Comparison of ENCODE assay signal across 1 cellular context in genomic region chr22:45997077-45997774, GRCh38.
A peak's percentile ranks its signal among the peaks of the same experiment; 100 is the strongest.
TF ChIP-seq lines count a peak whose summit lies in the region.

No MANE protein-coding gene starts in this region.

TF ChIP-seq in SK-N-SH treated with all-trans-retinoic acid at 6 μM for 48 hours, 23 proteins besides CTCF, POLR2A, EP300 and RAD21 (continued from another document):
- TF ChIP-seq RARB (CRISPR knock-in tag; IDR thresholded peaks at IDR 0.05): no peak
- TF ChIP-seq ISL1 (CRISPR knock-in tag; IDR thresholded peaks at IDR 0.05): no peak
- no peak for TF ChIP-seq ZNF8 (CRISPR knock-in tag; IDR thresholded peaks at IDR 0.05)
- no peak for TF ChIP-seq PPARA (CRISPR knock-in tag; IDR thresholded peaks at IDR 0.05; ENCODE audit: borderline replicate concordance)
- no peak for TF ChIP-seq OSR1 (CRISPR knock-in tag; IDR thresholded peaks at IDR 0.05)
- no peak for TF ChIP-seq TOX (CRISPR knock-in tag; IDR thresholded peaks at IDR 0.05; ENCODE audit: borderline replicate concordance)
- TF ChIP-seq ZC3H10 (CRISPR knock-in tag; IDR thresholded peaks at IDR 0.05): no peak
- no peak for TF ChIP-seq PATZ1 (CRISPR knock-in tag; IDR thresholded peaks at IDR 0.05; ENCODE audit: borderline replicate concordance)
- peak; percentile 68; the same call in 1 of the 2 replicates for TF ChIP-seq TSHZ2 (CRISPR knock-in tag; IDR thresholded peaks at IDR 0.05)
- 0 out of 2 replicates have a peak, but pooled peaks have one; percentile 31 for TF ChIP-seq CSRNP3 (CRISPR knock-in tag; IDR thresholded peaks at IDR 0.05)
- TF ChIP-seq POU6F1 (CRISPR knock-in tag; IDR thresholded peaks at IDR 0.05; ENCODE audit: borderline replicate concordance, low read depth): no peak
